9 cellular contexts compared by ENCODE assay signal in genomic region chr1:76075877-76076276, GRCh38. TPM values are rescaled to one million over a fixed set of nuclear protein-coding genes. Genes with fewer than 3 reads are reported as not detected.
DNase-seq lines count a peak whose midpoint lies in the region; ATAC-seq, FAIRE-seq and TF ChIP-seq lines count a peak whose summit lies in the region.
"Had no signal": no experiment of that assay in that cellular context is flagged by ENCODE, and none has a peak within 500 bp of the region (broad histone marks: within the 10 kb centered on the region; RNA-seq: fewer than 3 reads in every experiment).

No MANE protein-coding gene starts in this region.

- no peak overlapping the region for H3K23ac ChIP-seq in trophoblast cell (ENCODE audit: low read length)

- DNase-seq in choroid plexus epithelial cell (ENCODE audit: low read depth): peak; percentile 57
- DNase-seq in trophoblast cell: peak in 1 of 2 donors; percentile 35
- no peak for DNase-seq in urothelium cell line (ENCODE audit: low spot score)
- DNase-seq in cerebellum (ENCODE audit: low spot score): no peak

- peak overlapping the region; percentile 87 for H3K4me2 ChIP-seq in trophoblast cell (ENCODE audit: low read length)

- H3K9me3 ChIP-seq in trophoblast cell (ENCODE audit: insufficient read depth, low read depth, low read length): peaks cover 2% of the 10 kb centered on the region

- no peak overlapping the region for H4K8ac ChIP-seq in trophoblast cell (ENCODE audit: low read depth, low read length)

- no peaks in the 10 kb centered on the region for H3K36me3 ChIP-seq in trophoblast cell (ENCODE audit: control insufficient read depth in 1 of 2, insufficient read depth in 2 of 2, low read length in 2 of 2)

- no peak overlapping the region for H3K14ac ChIP-seq in trophoblast cell (ENCODE audit: low read length)

- H2BK12ac ChIP-seq in trophoblast cell (ENCODE audit: low read length): no peak overlapping the region

- no peak overlapping the region for H3K4ac ChIP-seq in trophoblast cell (ENCODE audit: low read depth, low read length)

- TF ChIP-seq CTCF in choroid plexus epithelial cell (conservative IDR thresholded peaks at IDR 0.05; ENCODE audit: low read depth, low read length): no peak

- H3K27ac ChIP-seq in trophoblast cell (ENCODE audit: low read depth, low read length): no peak overlapping the region

- H2BK5ac ChIP-seq in trophoblast cell (ENCODE audit: low read depth, low read length, poor library complexity): no peak overlapping the region

- no peak overlapping the region for H3K9ac ChIP-seq in trophoblast cell (ENCODE audit: low read length)

- WGBS in trophoblast cell (ENCODE audit: extremely low coverage, insufficient coverage, insufficient read length): no CpG with 5 or more reads among the region's 5 CpGs

- H3K4me1 ChIP-seq in trophoblast cell (ENCODE audit: control insufficient read depth in 1 of 2, insufficient read depth in 2 of 2, low read length in 2 of 2): peaks cover 4% of the 10 kb centered on the region in 2 experiments

- H3K79me1 ChIP-seq in trophoblast cell (ENCODE audit: low read length): peaks cover 9% of the 10 kb centered on the region

- H2BK120ac ChIP-seq in trophoblast cell (ENCODE audit: insufficient read depth, low read length, poor library complexity): no peak overlapping the region

- H3K4me3 ChIP-seq in choroid plexus epithelial cell (ENCODE audit: low read depth, low read length): no peak overlapping the region
- no peak overlapping the region for H3K4me3 ChIP-seq in trophoblast cell (ENCODE audit: low read depth, low read length)

- no peak overlapping the region for H4K12ac ChIP-seq in trophoblast cell (ENCODE audit: low read depth, low read length)

- H2AK5ac ChIP-seq in trophoblast cell (ENCODE audit: low read length): no peak overlapping the region

- ATAC-seq in GM18870 (IDR thresholded peaks at IDR 0.05; ENCODE audit: unreplicated experiment) (peak; percentile 39), HG03575 (IDR thresholded peaks at IDR 0.05; ENCODE audit: extremely low read depth, insufficient number of reproducible peaks, low FRiP score, unreplicated experiment) (peak; percentile 35), HG03280 (IDR thresholded peaks at IDR 0.05; ENCODE audit: unreplicated experiment) (no peak), HG02798 (IDR thresholded peaks at IDR 0.05; ENCODE audit: poor library complexity, unreplicated experiment) (no peak)

- peaks cover 8% of the 10 kb centered on the region for H3K79me2 ChIP-seq in trophoblast cell (ENCODE audit: control insufficient read depth, insufficient read depth, low read length, poor library complexity)

- no peak overlapping the region for H4K91ac ChIP-seq in trophoblast cell (ENCODE audit: low read depth, low read length)

- no peak overlapping the region for H2AFZ ChIP-seq in trophoblast cell (ENCODE audit: insufficient read depth, low read length, poor library complexity)

- H3K27me3 ChIP-seq in trophoblast cell (ENCODE audit: insufficient read depth, low read length): no peaks in the 10 kb centered on the region

- H3K18ac ChIP-seq in trophoblast cell (ENCODE audit: low read length): no peak overlapping the region

- no peak for FAIRE-seq in urothelium cell line (lab: Jason Lieb, UNC)
- FAIRE-seq: endometrium had no signal

RNA-seq across cellular contexts. Expression of gene ST6GALNAC3, which starts 1.3 kb away (rescaled TPM):
- polyA plus RNA-seq in trophoblast cell (2013): 17.8 and 18.7 TPM in 2 replicates
- 15.2 TPM for total RNA-seq in cerebellum

Comparison
In these comparisons a context has a peak if more than half of its experiments do, and no peak if none do; other contexts are left out.
1. ATAC-seq: peak in GM18870 (single experiment) and HG03575 (single experiment); none in HG03280 (single experiment) and HG02798 (single experiment).